15 cellular contexts compared by ENCODE assay signal in genomic region chr9:97848237-97848581, GRCh38. TPM values are rescaled to one million over a fixed set of nuclear protein-coding genes. Genes with fewer than 3 reads are reported as not detected.
DNase-seq lines count a peak whose midpoint lies in the region; ATAC-seq and TF ChIP-seq lines count a peak whose summit lies in the region.
"Had no signal": no experiment of that assay in that cellular context is flagged by ENCODE, and none has a peak within 500 bp of the region (broad histone marks: within the 10 kb centered on the region; RNA-seq: fewer than 3 reads in every experiment).

No MANE protein-coding gene starts in this region.

- H3K27me3 Mint-ChIP-seq in activated CD4-positive, alpha-beta memory T cell treated with anti-CD3 and anti-CD28 coated beads for 36 hours: peaks cover 64% of the 10 kb centered on the region
- peaks cover 75% of the 10 kb centered on the region for H3K27me3 Mint-ChIP-seq in activated CD4-positive, alpha-beta memory T cell treated with anti-CD3 and anti-CD28 coated beads, Interleukin-2, amount 10 ng/mL, durations not matched to agents 7 days and 5 days
- H3K27me3 Mint-ChIP-seq in activated T-helper 17 cell treated with anti-CD3 and anti-CD28 coated beads, Interleukin-2, amount 50 U/mL, for 72 hours: peaks cover 61% of the 10 kb centered on the region

- H3K4me3 ChIP-seq in iPS-18a (ENCODE audit: low read length) (peak overlapping the region; percentile 38), stomach (peak overlapping the region; percentile 13 to 38 (median 26)), sigmoid colon (peak overlapping the region in 2 of 4 donors; percentile 17 to 32)
- H3K4me3 ChIP-seq: uterus had no signal

- H3K9me3 ChIP-seq in iPS-18a (ENCODE audit: control insufficient read depth, low read depth, low read length) (no peaks in the 10 kb centered on the region), stomach (peaks cover 0 to 11% (median 0%) of the 10 kb centered on the region in 4 donors), sigmoid colon (no peaks in the 10 kb centered on the region)
- H3K9me3 ChIP-seq: uterus had no signal

- no peaks in the 10 kb centered on the region for H3K9me3 Mint-ChIP-seq in activated CD4-positive, alpha-beta memory T cell treated with anti-CD3 and anti-CD28 coated beads for 36 hours
- no peaks in the 10 kb centered on the region for H3K9me3 Mint-ChIP-seq in activated CD4-positive, alpha-beta memory T cell treated with anti-CD3 and anti-CD28 coated beads, Interleukin-2, amount 10 ng/mL, durations not matched to agents 7 days and 5 days
- H3K9me3 Mint-ChIP-seq in activated T-helper 17 cell treated with anti-CD3 and anti-CD28 coated beads, Interleukin-2, amount 50 U/mL, for 72 hours: no peaks in the 10 kb centered on the region

- TF ChIP-seq CTCF in stomach (IDR thresholded peaks at IDR 0.05): no peak
- no peak for TF ChIP-seq CTCF in sigmoid colon (IDR thresholded peaks at IDR 0.05)

- H3K27ac ChIP-seq in iPS-18a (ENCODE audit: low read length): no peak overlapping the region
- H3K27ac ChIP-seq in stomach: no peak overlapping the region
- no peak overlapping the region for H3K27ac ChIP-seq in sigmoid colon
- H3K27ac ChIP-seq: uterus had no signal

- ATAC-seq in activated T-helper 17 cell treated with anti-CD3 and anti-CD28 coated beads, Interleukin-2, amount 50 U/mL, for 72 hours (replicated peaks): no peak
- ATAC-seq in HG03139 (IDR thresholded peaks at IDR 0.05; ENCODE audit: unreplicated experiment): no peak
- ATAC-seq: HCT116 had no signal

- CTCF ChIA-PET in activated CD4-positive, alpha-beta memory T cell treated with anti-CD3 and anti-CD28 coated beads for 36 hours (lab: Charles Lee): interaction anchor here (0.9 to 1.5 kb wide), 2 partner anchors 10 to 110 kb away, joined by 3 to 6 read pairs; no protein-coding TSS in a partner anchor
- CTCF ChIA-PET in activated CD4-positive, alpha-beta memory T cell treated with anti-CD3 and anti-CD28 coated beads, Interleukin-2, amount 10 ng/mL, durations not matched to agents 7 days and 5 days (lab: Charles Lee): no interaction called here

- H3K4me1 Mint-ChIP-seq in activated CD4-positive, alpha-beta memory T cell treated with anti-CD3 and anti-CD28 coated beads for 36 hours (ENCODE audit: low read depth): peaks cover 21% of the 10 kb centered on the region
- peaks cover 20% of the 10 kb centered on the region for H3K4me1 Mint-ChIP-seq in activated CD4-positive, alpha-beta memory T cell treated with anti-CD3 and anti-CD28 coated beads, Interleukin-2, amount 10 ng/mL, durations not matched to agents 7 days and 5 days
- H3K4me1 Mint-ChIP-seq in activated T-helper 17 cell treated with anti-CD3 and anti-CD28 coated beads, Interleukin-2, amount 50 U/mL, for 72 hours: peaks cover 4% of the 10 kb centered on the region

- no peak overlapping the region for H3K27ac Mint-ChIP-seq in activated CD4-positive, alpha-beta memory T cell treated with anti-CD3 and anti-CD28 coated beads for 36 hours
- no peak overlapping the region for H3K27ac Mint-ChIP-seq in activated CD4-positive, alpha-beta memory T cell treated with anti-CD3 and anti-CD28 coated beads, Interleukin-2, amount 10 ng/mL, durations not matched to agents 7 days and 5 days
- H3K27ac Mint-ChIP-seq in activated T-helper 17 cell treated with anti-CD3 and anti-CD28 coated beads, Interleukin-2, amount 50 U/mL, for 72 hours: no peak overlapping the region

- WGBS in stomach, 5 donors: 4 to 13% (median 7%) methylated on average over 3 to 16 of the region's 16 CpGs
- 6 to 10% methylated on average over 16 of the region's 16 CpGs for WGBS in sigmoid colon, 2 donors

- intact Hi-C loops in activated CD4-positive, alpha-beta memory T cell treated with anti-CD3 and anti-CD28 coated beads for 36 hours (cut with micrococcal nuclease): loop anchor here (5.0 kb wide), 1 partner anchor 46 kb away; no protein-coding TSS in a partner anchor
- intact Hi-C loops in stomach (cut with DNase I; ENCODE audit: low total_unique reads) (no loop called here), sigmoid colon (cut with DNase I) (no loop called here)

- H3K9ac ChIP-seq in iPS-18a (ENCODE audit: low read length): no peak overlapping the region

- TF ChIP-seq EP300 in stomach (IDR thresholded peaks at IDR 0.05) (no peak), sigmoid colon (IDR thresholded peaks at IDR 0.05) (no peak)

- TF ChIP-seq POLR2A in stomach (IDR thresholded peaks at IDR 0.05) (no peak), sigmoid colon (IDR thresholded peaks at IDR 0.05) (no peak)

- peak overlapping the region; percentile 31 for H3K4me3 Mint-ChIP-seq in activated CD4-positive, alpha-beta memory T cell treated with anti-CD3 and anti-CD28 coated beads for 36 hours
- no peak overlapping the region for H3K4me3 Mint-ChIP-seq in activated CD4-positive, alpha-beta memory T cell treated with anti-CD3 and anti-CD28 coated beads, Interleukin-2, amount 10 ng/mL, durations not matched to agents 7 days and 5 days
- H3K4me3 Mint-ChIP-seq in activated T-helper 17 cell treated with anti-CD3 and anti-CD28 coated beads, Interleukin-2, amount 50 U/mL, for 72 hours: peak overlapping the region; percentile 66

- H3K4me1 ChIP-seq in iPS-18a (ENCODE audit: control insufficient read depth, low read depth, low read length): peaks cover 3% of the 10 kb centered on the region
- peaks cover 15 to 40% (median 38%) of the 10 kb centered on the region in 4 donors for H3K4me1 ChIP-seq in stomach
- H3K4me1 ChIP-seq in sigmoid colon: peaks cover 0 to 39% (median 32%) of the 10 kb centered on the region in 4 donors

- H3K36me3 ChIP-seq in iPS-18a (ENCODE audit: control insufficient read depth, low read depth, low read length) (no peaks in the 10 kb centered on the region), stomach (no peaks in the 10 kb centered on the region), sigmoid colon (no peaks in the 10 kb centered on the region)
- H3K36me3 ChIP-seq: uterus had no signal

- peaks cover 89% of the 10 kb centered on the region for H3K27me3 ChIP-seq in iPS-18a (ENCODE audit: control insufficient read depth, insufficient read depth, low read length)
- H3K27me3 ChIP-seq in stomach: peaks cover 38 to 93% (median 76%) of the 10 kb centered on the region in 3 donors
- H3K27me3 ChIP-seq in sigmoid colon: peaks cover 59 to 100% (median 78%) of the 10 kb centered on the region in 3 donors

- no peaks in the 10 kb centered on the region for H3K36me3 Mint-ChIP-seq in activated CD4-positive, alpha-beta memory T cell treated with anti-CD3 and anti-CD28 coated beads for 36 hours
- no peaks in the 10 kb centered on the region for H3K36me3 Mint-ChIP-seq in activated CD4-positive, alpha-beta memory T cell treated with anti-CD3 and anti-CD28 coated beads, Interleukin-2, amount 10 ng/mL, durations not matched to agents 7 days and 5 days (ENCODE audit: low read depth)
- H3K36me3 Mint-ChIP-seq in activated T-helper 17 cell treated with anti-CD3 and anti-CD28 coated beads, Interleukin-2, amount 50 U/mL, for 72 hours (ENCODE audit: low read depth): no peaks in the 10 kb centered on the region

- DNase-seq in activated CD4-positive, alpha-beta memory T cell treated with anti-CD3 and anti-CD28 coated beads for 36 hours: no peak
- DNase-seq in activated CD4-positive, alpha-beta memory T cell treated with anti-CD3 and anti-CD28 coated beads, Interleukin-2, amount 10 ng/mL, durations not matched to agents 7 days and 5 days: no peak
- DNase-seq in stomach: no peak
- no peak for DNase-seq in NK-92 treated with Interleukin-12 subunit alpha and Interleukin-12 subunit beta, amount 100 ng/mL, for 24 hours (lab: John Stamatoyannopoulos, UW)
- no peak for DNase-seq in sigmoid colon
- DNase-seq: ACHN, activated gamma-delta T cell, Kasumi-1, occipital lobe, SHP77 treated with DMSO at 0.1 percent for 48 hours, uterus had no signal

- POLR2A ChIA-PET in activated CD4-positive, alpha-beta memory T cell treated with anti-CD3 and anti-CD28 coated beads for 36 hours (lab: Charles Lee): no interaction called here
- POLR2A ChIA-PET in activated CD4-positive, alpha-beta memory T cell treated with anti-CD3 and anti-CD28 coated beads, Interleukin-2, amount 10 ng/mL, durations not matched to agents 7 days and 5 days (lab: Charles Lee): no interaction called here

RNA-seq across cellular contexts. Expression of gene FOXE1, which starts 4.8 kb away (rescaled TPM):
- not detected for total RNA-seq in activated CD4-positive, alpha-beta memory T cell treated with anti-CD3 and anti-CD28 coated beads for 36 hours
- total RNA-seq in activated CD4-positive, alpha-beta memory T cell treated with anti-CD3 and anti-CD28 coated beads, Interleukin-2, amount 10 ng/mL, durations not matched to agents 7 days and 5 days: not detected
- not detected for total RNA-seq in activated T-helper 17 cell treated with anti-CD3 and anti-CD28 coated beads, Interleukin-2, amount 50 U/mL, for 72 hours
- total RNA-seq in stomach (1 to 10 TPM in 1 of 5 donors, not detected in 4; 8.0 TPM), sigmoid colon (not detected)
- polyA plus RNA-seq in stomach (1 to 10 TPM in 1 of 3 donors, not detected in 2; 1.9 TPM), sigmoid colon (not detected)
- total RNA-seq: occipital lobe, uterus had no signal
